Comparison of ENCODE assay signal across 8 cellular contexts in genomic region chr21:39444406-39445145, GRCh38. TPM values are rescaled to one million over a fixed set of nuclear protein-coding genes. Genes with fewer than 3 reads are reported as not detected.
DNase-seq lines count a peak whose midpoint lies in the region; ATAC-seq and TF ChIP-seq lines count a peak whose summit lies in the region.

No MANE protein-coding gene starts in this region.

- DNase-seq in Caco-2, result no peak
- DNase-seq in mammary epithelial cell, result peak; percentile 40
- no peak for DNase-seq in left colon
- no peak for DNase-seq in thoracic aorta (ENCODE audit: low spot score)
- DNase-seq in GOT3 (lab: John Stamatoyannopoulos, UW), result no peak

- CTCF ChIA-PET in Caco-2 (lab: Charles Lee), result interaction anchor here (0.6 to 0.9 kb wide), 4 partner anchors 14 to 683 kb away, joined by 3 to 6 read pairs (median 4); no protein-coding TSS in a partner anchor
- CTCF ChIA-PET in mammary epithelial cell (lab: Charles Lee; ENCODE audit: low non-redundant PET), result no interaction called here

- peaks cover 8% of the 10 kb centered on the region for H3K4me1 Mint-ChIP-seq in Caco-2 (ENCODE audit: low read depth, unreplicated experiment)

- peaks cover 15% of the 10 kb centered on the region for H3K36me3 Mint-ChIP-seq in Caco-2 (ENCODE audit: insufficient read depth, unreplicated experiment)

- H4K20me1 ChIP-seq in Loucy (ENCODE audit: insufficient read depth, low read length, poor library complexity, severe bottlenecking) (no peaks in the 10 kb centered on the region), mammary epithelial cell (ENCODE audit: insufficient read depth, low read length) (no peaks in the 10 kb centered on the region)

- dilution Hi-C loops in mammary epithelial cell (cut with HindIII; ENCODE audit: low sequenced_read_pairs), result no loop called here

- H3K4me3 ChIP-seq in Caco-2 (ENCODE audit: low read depth, low read length) (peak overlapping the region; percentile 73), Loucy (ENCODE audit: low read length, poor library complexity, severe bottlenecking) (peak overlapping the region; percentile 79), mammary epithelial cell (replicated peaks in 1 of 3; ENCODE audit: insufficient read depth in 1 of 3, low read depth in 2 of 3, low read length in 3 of 3) (peak overlapping the region; percentile 81 to 94 (median 93)), thoracic aorta (peak overlapping the region; percentile 89)

- H3K4me1 ChIP-seq in Caco-2 (peaks cover 7% of the 10 kb centered on the region), Loucy (ENCODE audit: insufficient read depth, low read length, poor library complexity, severe bottlenecking) (peaks cover 20% of the 10 kb centered on the region), mammary epithelial cell (ENCODE audit: insufficient read depth, low read length) (no peaks in the 10 kb centered on the region), thoracic aorta (ENCODE audit: control insufficient read depth in 1 of 2, low read depth in 2 of 2) (peaks cover 0 to 14% of the 10 kb centered on the region in 2 donors)

- no peaks in the 10 kb centered on the region for H3F3A ChIP-seq in Loucy (ENCODE audit: low read depth)

- H2AFZ ChIP-seq in Loucy (ENCODE audit: low read length) (peak overlapping the region; percentile 97), mammary epithelial cell (ENCODE audit: low read depth, low read length) (peak overlapping the region; percentile 99)

- H3K9me3 Mint-ChIP-seq in Caco-2 (ENCODE audit: unreplicated experiment), result no peaks in the 10 kb centered on the region

- WGBS in mammary epithelial cell (ENCODE audit: low coverage, missing lambda C conversion rate), result 14% methylated on average over 10 of the region's 13 CpGs

- TF ChIP-seq CTCF in Caco-2 (IDR thresholded peaks at IDR 0.05; ENCODE audit: insufficient read depth in 1 of 2, low read depth in 1 of 2, low read length in 1 of 2, severe bottlenecking in 1 of 2, unreplicated experiment in 1 of 2) (no peak), Loucy (conservative IDR thresholded peaks at IDR 0.05; ENCODE audit: low read length) (no peak), mammary epithelial cell (conservative IDR thresholded peaks at IDR 0.05 in 1 of 2, IDR thresholded peaks at IDR 0.05 in 1 of 2; ENCODE audit: extremely low read depth in 1 of 2, insufficient read depth in 1 of 2, low read depth in 1 of 2, low read length in 2 of 2) (no peak), thoracic aorta (IDR thresholded peaks at IDR 0.05) (no peak)

- intact Hi-C loops in Caco-2 (cut with micrococcal nuclease; ENCODE audit: unreplicated experiment) (loop anchor here (5.0 to 10.0 kb wide), 3 partner anchors 57 to 260 kb away; partner anchors contain the start of genes BRWD1 and PSMG1), mammary epithelial cell (cut with micrococcal nuclease) (loop anchor here (5.0 to 10.0 kb wide), 2 partner anchors 72 to 260 kb away; partner anchors contain the start of gene PSMG1), left colon (cut with DNase I, micrococcal nuclease) (no loop called here)

- POLR2A ChIA-PET in Caco-2 (lab: Charles Lee), result no interaction called here

- H3K27ac ChIP-seq in mammary epithelial cell (ENCODE audit: insufficient read depth, low read depth, low read length) (peak overlapping the region; percentile 70), thoracic aorta (peak overlapping the region; percentile 86 to 90)

- H3K36me3 ChIP-seq in Caco-2 (ENCODE audit: control insufficient read depth, insufficient read depth, low read length) (no peaks in the 10 kb centered on the region), Loucy (ENCODE audit: insufficient read depth, low read length) (no peaks in the 10 kb centered on the region), mammary epithelial cell (ENCODE audit: insufficient read depth, low read length) (no peaks in the 10 kb centered on the region), thoracic aorta (no peaks in the 10 kb centered on the region)

- in situ Hi-C loops in mammary epithelial cell (cut with MboI; ENCODE audit: low sequenced_read_pairs in 2 of 2), result no loop called here

- ATAC-seq in left colon (peak; percentile 7), thoracic aorta (ENCODE audit: insufficient number of reproducible peaks, low FRiP score, low read depth) (no peak), HG02938 (IDR thresholded peaks at IDR 0.05; ENCODE audit: unreplicated experiment) (no peak), HG03095 (IDR thresholded peaks at IDR 0.05; ENCODE audit: unreplicated experiment) (no peak)

- H3K9me3 ChIP-seq in Caco-2 (no peaks in the 10 kb centered on the region), Loucy (ENCODE audit: insufficient read depth, low read depth, low read length) (no peaks in the 10 kb centered on the region), mammary epithelial cell (replicated peaks; ENCODE audit: insufficient read depth, low read length) (no peaks in the 10 kb centered on the region), thoracic aorta (no peaks in the 10 kb centered on the region)

- BruUV-seq in Caco-2 (replicated peaks; lab: Mats Ljungman, UMichigan) (TSS peak; percentile 47), mammary epithelial cell (replicated peaks; lab: Mats Ljungman, UMichigan) (TSS peak; percentile 30)

- H3K4me3 Mint-ChIP-seq in Caco-2 (ENCODE audit: unreplicated experiment), result peak overlapping the region; percentile 98

- H3K79me2 ChIP-seq in Loucy (ENCODE audit: insufficient read depth, low read length) (no peaks in the 10 kb centered on the region), mammary epithelial cell (ENCODE audit: insufficient read depth, low read length) (no peaks in the 10 kb centered on the region)

- peaks cover 6% of the 10 kb centered on the region for H3K27me3 Mint-ChIP-seq in Caco-2 (ENCODE audit: insufficient read depth, unreplicated experiment)

- H3K9ac ChIP-seq in Loucy (ENCODE audit: low read depth, low read length, poor library complexity, severe bottlenecking) (peak overlapping the region; percentile 77), mammary epithelial cell (ENCODE audit: insufficient read depth, low read length) (peak overlapping the region; percentile 83)

- peak overlapping the region; percentile 94 for H3K27ac Mint-ChIP-seq in Caco-2 (ENCODE audit: unreplicated experiment)

- H3K4me2 ChIP-seq in Loucy (ENCODE audit: low read depth, low read length, poor library complexity, severe bottlenecking), result peak overlapping the region; percentile 78
- H3K4me2 ChIP-seq in mammary epithelial cell (ENCODE audit: insufficient read depth, low read depth, low read length), result peak overlapping the region; percentile 97

- no peaks in the 10 kb centered on the region for H3K9me2 ChIP-seq in Loucy (replicated peaks; ENCODE audit: low read depth, low read length)

- no peaks in the 10 kb centered on the region for H3K27me3 ChIP-seq in Caco-2 (replicated peaks; ENCODE audit: control insufficient read depth, insufficient read depth, low read length)
- peaks cover 8% of the 10 kb centered on the region for H3K27me3 ChIP-seq in Loucy (ENCODE audit: insufficient read depth, low read length, poor library complexity, severe bottlenecking)
- H3K27me3 ChIP-seq in mammary epithelial cell (ENCODE audit: insufficient read depth, low read length), result no peaks in the 10 kb centered on the region
- H3K27me3 ChIP-seq in thoracic aorta (replicated peaks; ENCODE audit: insufficient read depth), result no peaks in the 10 kb centered on the region

RNA-seq across cellular contexts. Expression of gene LCA5L, which starts 1.0 kb away (rescaled TPM):
- total RNA-seq in Caco-2 (2022), result 0.44 and 0.61 TPM in 2 replicates
- 1 to 10 TPM; 1.6 to 2.3 TPM for total RNA-seq in mammary epithelial cell
- polyA plus RNA-seq in mammary epithelial cell, result 0.56 TPM
- polyA minus RNA-seq in mammary epithelial cell, result not detected
- total RNA-seq in left colon, result 1 to 10 TPM in 1 of 2 donors, under 1 TPM in 1; 0.98 to 1.0 TPM
- total RNA-seq in thoracic aorta, result 1 to 10 TPM; 1.2 to 3.2 TPM

RNA-seq across cellular contexts. Expression of gene SH3BGR, which starts 7.2 kb away (rescaled TPM):
- 0.72 and 0.82 TPM in 2 replicates for total RNA-seq in Caco-2 (2022)
- total RNA-seq in mammary epithelial cell, result 1 to 10 TPM; 4.2 to 5.0 TPM
- polyA plus RNA-seq in mammary epithelial cell, result 0.66 TPM
- polyA minus RNA-seq in mammary epithelial cell, result not detected
- total RNA-seq in left colon, result 1 to 10 TPM; 2.5 to 5.4 TPM
- 10 to 100 TPM; 14.6 to 24.9 TPM for total RNA-seq in thoracic aorta

Comparison
In these comparisons a context has a peak if more than half of its experiments do, and no peak if none do; other contexts are left out.
1. intact Hi-C loops: an anchor here in Caco-2 (5.0 to 10.0 kb wide) and mammary epithelial cell (5.0 to 10.0 kb wide); none called in left colon.